1 cellular context compared by ENCODE assay signal in the genomic region with DNA sequence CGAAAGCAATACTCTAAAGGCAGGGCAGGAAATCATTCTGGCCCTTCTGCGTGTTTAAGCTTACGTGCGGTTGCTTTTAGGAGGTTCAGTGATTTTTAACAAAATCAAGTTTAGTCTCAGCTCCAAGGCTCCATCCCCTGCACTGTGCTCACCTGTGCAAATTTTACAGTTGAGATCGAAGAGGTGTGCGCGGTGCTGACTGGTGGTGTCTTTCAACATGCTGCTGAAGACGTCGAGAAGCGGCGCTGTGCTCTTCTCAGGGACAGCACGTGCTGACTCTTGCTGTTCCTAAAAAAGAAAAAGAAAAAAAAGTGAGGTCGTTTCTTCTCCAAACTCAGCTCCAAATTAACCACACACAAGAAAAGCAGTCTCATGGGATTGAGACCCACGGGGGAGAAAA.
TF ChIP-seq lines count a peak whose summit lies in the region.

No MANE protein-coding gene starts in this region.

TF ChIP-seq in WTC11, 78 proteins besides CTCF, POLR2A, EP300 and RAD21 (continued from another document):
- TF ChIP-seq, protein P1, sequence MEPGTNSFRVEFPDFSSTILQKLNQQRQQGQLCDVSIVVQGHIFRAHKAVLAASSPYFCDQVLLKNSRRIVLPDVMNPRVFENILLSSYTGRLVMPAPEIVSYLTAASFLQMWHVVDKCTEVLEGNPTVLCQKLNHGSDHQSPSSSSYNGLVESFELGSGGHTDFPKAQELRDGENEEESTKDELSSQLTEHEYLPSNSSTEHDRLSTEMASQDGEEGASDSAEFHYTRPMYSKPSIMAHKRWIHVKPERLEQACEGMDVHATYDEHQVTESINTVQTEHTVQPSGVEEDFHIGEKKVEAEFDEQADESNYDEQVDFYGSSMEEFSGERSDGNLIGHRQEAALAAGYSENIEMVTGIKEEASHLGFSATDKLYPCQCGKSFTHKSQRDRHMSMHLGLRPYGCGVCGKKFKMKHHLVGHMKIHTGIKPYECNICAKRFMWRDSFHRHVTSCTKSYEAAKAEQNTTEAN (CRISPR knock-in tag; IDR thresholded peaks at IDR 0.05): no peak
- TF ChIP-seq TP53 (CRISPR knock-in tag; IDR thresholded peaks at IDR 0.05): no peak
- TF ChIP-seq, protein P2, sequence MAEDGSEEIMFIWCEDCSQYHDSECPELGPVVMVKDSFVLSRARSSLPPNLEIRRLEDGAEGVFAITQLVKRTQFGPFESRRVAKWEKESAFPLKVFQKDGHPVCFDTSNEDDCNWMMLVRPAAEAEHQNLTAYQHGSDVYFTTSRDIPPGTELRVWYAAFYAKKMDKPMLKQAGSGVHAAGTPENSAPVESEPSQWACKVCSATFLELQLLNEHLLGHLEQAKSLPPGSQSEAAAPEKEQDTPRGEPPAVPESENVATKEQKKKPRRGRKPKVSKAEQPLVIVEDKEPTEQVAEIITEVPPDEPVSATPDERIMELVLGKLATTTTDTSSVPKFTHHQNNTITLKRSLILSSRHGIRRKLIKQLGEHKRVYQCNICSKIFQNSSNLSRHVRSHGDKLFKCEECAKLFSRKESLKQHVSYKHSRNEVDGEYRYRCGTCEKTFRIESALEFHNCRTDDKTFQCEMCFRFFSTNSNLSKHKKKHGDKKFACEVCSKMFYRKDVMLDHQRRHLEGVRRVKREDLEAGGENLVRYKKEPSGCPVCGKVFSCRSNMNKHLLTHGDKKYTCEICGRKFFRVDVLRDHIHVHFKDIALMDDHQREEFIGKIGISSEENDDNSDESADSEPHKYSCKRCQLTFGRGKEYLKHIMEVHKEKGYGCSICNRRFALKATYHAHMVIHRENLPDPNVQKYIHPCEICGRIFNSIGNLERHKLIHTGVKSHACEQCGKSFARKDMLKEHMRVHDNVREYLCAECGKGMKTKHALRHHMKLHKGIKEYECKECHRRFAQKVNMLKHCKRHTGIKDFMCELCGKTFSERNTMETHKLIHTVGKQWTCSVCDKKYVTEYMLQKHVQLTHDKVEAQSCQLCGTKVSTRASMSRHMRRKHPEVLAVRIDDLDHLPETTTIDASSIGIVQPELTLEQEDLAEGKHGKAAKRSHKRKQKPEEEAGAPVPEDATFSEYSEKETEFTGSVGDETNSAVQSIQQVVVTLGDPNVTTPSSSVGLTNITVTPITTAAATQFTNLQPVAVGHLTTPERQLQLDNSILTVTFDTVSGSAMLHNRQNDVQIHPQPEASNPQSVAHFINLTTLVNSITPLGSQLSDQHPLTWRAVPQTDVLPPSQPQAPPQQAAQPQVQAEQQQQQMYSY (CRISPR knock-in tag; IDR thresholded peaks at IDR 0.05): no peak
TF ChIP-seq in WTC11: peak in this region for 0.
